16 cellular contexts compared by ENCODE assay signal in genomic region chr16:9102943-9103342, GRCh38. TPM values are rescaled to one million over a fixed set of nuclear protein-coding genes. Genes with fewer than 3 reads are reported as not detected.
A peak's percentile ranks its signal among the peaks of the same experiment; 100 is the strongest.
DNase-seq lines count a peak whose midpoint lies in the region; ATAC-seq, FAIRE-seq and TF ChIP-seq lines count a peak whose summit lies in the region.
"Had no signal": no experiment of that assay in that cellular context is flagged by ENCODE, and none has a peak within 500 bp of the region (broad histone marks: within the 10 kb centered on the region; RNA-seq: fewer than 3 reads in every experiment).

No MANE protein-coding gene starts in this region.

- peaks cover 29% of the 10 kb centered on the region for H3K9me1 ChIP-seq in IMR-90 (ENCODE audit: insufficient read depth, low read length)

- dilution Hi-C loops in IMR-90 (cut with HindIII; ENCODE audit: low sequenced_read_pairs, unreplicated experiment): no loop called here

- H2AK9ac ChIP-seq in IMR-90 (replicated peaks; ENCODE audit: low read depth, low read length, poor library complexity): no peak overlapping the region

- peak overlapping the region; percentile 85 for H3K4me3 Mint-ChIP-seq in activated naive CD8-positive, alpha-beta T cell
- peak overlapping the region; percentile 26 to 77 (median 68) for H3K4me3 Mint-ChIP-seq in naive thymus-derived CD4-positive, alpha-beta T cell

- H3K27ac Mint-ChIP-seq in activated naive CD8-positive, alpha-beta T cell: peak overlapping the region; percentile 94
- H3K27ac Mint-ChIP-seq in naive thymus-derived CD4-positive, alpha-beta T cell: peak overlapping the region in 7 of 9 donors; percentile 46 to 80 (median 70)

- H3K4me3 ChIP-seq in BLaER1 (no peak overlapping the region), IMR-90 (ENCODE audit: insufficient read depth, low read depth, low read length) (no peak overlapping the region), PC-3 (ENCODE audit: low read length) (no peak overlapping the region)
- H3K4me3 ChIP-seq in naive thymus-derived CD4-positive, alpha-beta T cell (ENCODE audit: low read length): peak overlapping the region; percentile 4

- BruUV-seq in IMR-90 (replicated peaks; lab: Mats Ljungman, UMichigan): no TSS peak
- BruUV-seq in PC-3 (replicated peaks; lab: Mats Ljungman, UMichigan): no TSS peak

- peak overlapping the region; percentile 55 for H2BK5ac ChIP-seq in IMR-90 (ENCODE audit: low read depth, low read length, poor library complexity, severe bottlenecking)

- H3K27ac ChIP-seq in BLaER1 (no peak overlapping the region), IMR-90 (ENCODE audit: insufficient read depth, low read length) (no peak overlapping the region), PC-3 (ENCODE audit: low read length) (no peak overlapping the region)
- H3K27ac ChIP-seq in naive thymus-derived CD4-positive, alpha-beta T cell (ENCODE audit: low read depth, low read length): no peak overlapping the region

- H3K4me2 ChIP-seq in BLaER1: peak overlapping the region; percentile 8; the same call in 1 of the 2 replicates
- H3K4me2 ChIP-seq in IMR-90 (ENCODE audit: low read depth, low read length): no peak overlapping the region
- no peak overlapping the region for H3K4me2 ChIP-seq in PC-3 (ENCODE audit: low read length)

- ATAC-seq in IMR-90 (ENCODE audit: low read depth): no peak
- no peak for ATAC-seq in naive thymus-derived CD4-positive, alpha-beta T cell
- no peak for ATAC-seq in PC-3

- H3K27me3 ChIP-seq in BLaER1 (no peaks in the 10 kb centered on the region), IMR-90 (ENCODE audit: control insufficient read depth, insufficient read depth, low read length) (no peaks in the 10 kb centered on the region), PC-3 (ENCODE audit: low read length) (no peaks in the 10 kb centered on the region)
- H3K27me3 ChIP-seq in naive thymus-derived CD4-positive, alpha-beta T cell (ENCODE audit: control insufficient read depth in 2 of 2, insufficient read depth in 2 of 2, low read length in 2 of 2): no peaks in the 10 kb centered on the region

- H2AFZ ChIP-seq in IMR-90 (replicated peaks; ENCODE audit: low read length, poor library complexity) (no peak overlapping the region), PC-3 (ENCODE audit: low read length) (no peak overlapping the region)

- no peaks in the 10 kb centered on the region for H3F3A ChIP-seq in PC-3 (ENCODE audit: low read length, unreplicated experiment)

- H4K20me1 ChIP-seq in BLaER1 (peaks cover 100% of the 10 kb centered on the region), IMR-90 (ENCODE audit: insufficient read depth, low read length) (peaks cover 100% of the 10 kb centered on the region), PC-3 (ENCODE audit: low read length) (peaks cover 87% of the 10 kb centered on the region)

- H3K9me2 ChIP-seq in PC-3 (replicated peaks; ENCODE audit: low read length): no peaks in the 10 kb centered on the region

- no peak overlapping the region for H3K23ac ChIP-seq in IMR-90 (ENCODE audit: low read depth, low read length)

- H3K79me2 ChIP-seq in PC-3 (ENCODE audit: low read length): peaks cover 100% of the 10 kb centered on the region

- H3K4ac ChIP-seq in IMR-90 (ENCODE audit: low read depth, low read length): no peak overlapping the region; the same call in 1 of the 2 replicates

- TF ChIP-seq POLR2A in IMR-90 (IDR thresholded peaks at IDR 0.05; ENCODE audit: low read depth, low read length): no peak

- TF ChIP-seq RAD21 in IMR-90 (IDR thresholded peaks at IDR 0.05; ENCODE audit: low read length): no peak

- H2BK20ac ChIP-seq in IMR-90 (ENCODE audit: low read depth, low read length): no peak overlapping the region

- DNase-seq in IMR-90 (no peak), NCI-H1694 (lab: John Stamatoyannopoulos, UW) (no peak), PC-3 (no peak), D721Med (ENCODE audit: insufficient read length, low spot score) (no peak)
- DNase-seq in naive thymus-derived CD4-positive, alpha-beta T cell: no peak
- DNase-seq in effector CD4-positive, alpha-beta T cell: no peak
- DNase-seq: KBM-7; NCI-H1694 treated with DMSO at 0.1 percent for 48 hours; NCI-H526; retina; stimulated activated CD4-positive, alpha-beta T cell treated with anti-CD3 and anti-CD28 coated beads, Interleukin-4, amount 100 ng/mL, for 24 hours; stimulated activated naive CD4-positive, alpha-beta T cell; T-helper 9 cell had no signal

- no peaks in the 10 kb centered on the region for H3K9me3 ChIP-seq in BLaER1
- H3K9me3 ChIP-seq in IMR-90 (ENCODE audit: control insufficient read depth, insufficient read depth, low read length): no peaks in the 10 kb centered on the region
- H3K9me3 ChIP-seq in naive thymus-derived CD4-positive, alpha-beta T cell (ENCODE audit: control insufficient read depth in 2 of 3, low read length in 3 of 3): no peaks in the 10 kb centered on the region
- no peaks in the 10 kb centered on the region for H3K9me3 ChIP-seq in PC-3 (ENCODE audit: low read length)

- no peaks in the 10 kb centered on the region for H3K9me3 Mint-ChIP-seq in activated naive CD8-positive, alpha-beta T cell (ENCODE audit: low read depth)
- H3K9me3 Mint-ChIP-seq in naive thymus-derived CD4-positive, alpha-beta T cell: peaks cover 0 to 1% (median 0%) of the 10 kb centered on the region in 11 donors
- H3K9me3 Mint-ChIP-seq: brain had no signal

- H3K27me3 Mint-ChIP-seq in activated naive CD8-positive, alpha-beta T cell: no peaks in the 10 kb centered on the region
- H3K27me3 Mint-ChIP-seq in naive thymus-derived CD4-positive, alpha-beta T cell: no peaks in the 10 kb centered on the region
- H3K27me3 Mint-ChIP-seq: brain had no signal

- no peak overlapping the region for H2BK120ac ChIP-seq in IMR-90 (ENCODE audit: low read depth, low read length)

- H3K36me3 ChIP-seq in BLaER1 (peaks cover 100% of the 10 kb centered on the region), IMR-90 (ENCODE audit: control insufficient read depth, insufficient read depth, low read length) (peaks cover 44% of the 10 kb centered on the region), PC-3 (ENCODE audit: low read depth, low read length) (peaks cover 81% of the 10 kb centered on the region)
- peaks cover 8 to 54% (median 39%) of the 10 kb centered on the region in 3 experiments for H3K36me3 ChIP-seq in naive thymus-derived CD4-positive, alpha-beta T cell (ENCODE audit: control insufficient read depth in 2 of 3, insufficient read depth in 3 of 3, low read length in 3 of 3)

- TF ChIP-seq CTCF in IMR-90 (conservative IDR thresholded peaks at IDR 0.05; ENCODE audit: low read depth, low read length) (no peak), PC-3 (conservative IDR thresholded peaks at IDR 0.05; ENCODE audit: low read depth, low read length) (no peak), D721Med (IDR thresholded peaks at IDR 0.05; ENCODE audit: insufficient read depth, missing control alignments) (no peak)

- H3K36me3 Mint-ChIP-seq in activated naive CD8-positive, alpha-beta T cell: peaks cover 40% of the 10 kb centered on the region
- H3K36me3 Mint-ChIP-seq in naive thymus-derived CD4-positive, alpha-beta T cell: peaks cover 14 to 70% (median 54%) of the 10 kb centered on the region in 5 donors

- H2AK5ac ChIP-seq in IMR-90 (ENCODE audit: low read depth, low read length): no peak overlapping the region

- no peak overlapping the region for H3K14ac ChIP-seq in IMR-90 (replicated peaks; ENCODE audit: low read depth, low read length)

- intact Hi-C loops in IMR-90 (cut with micrococcal nuclease): no loop called here
- intact Hi-C loops in naive thymus-derived CD4-positive, alpha-beta T cell (cut with micrococcal nuclease): no loop called here
- intact Hi-C loops in PC-3 (cut with micrococcal nuclease): no loop called here

- 0 out of 2 replicates have a peak overlapping the region, but pooled peaks have one; percentile 23 for H3K56ac ChIP-seq in IMR-90 (ENCODE audit: extremely low read depth, insufficient read depth, low read length)

- H3K9ac ChIP-seq in BLaER1 (no peak overlapping the region), IMR-90 (ENCODE audit: low read depth, low read length) (no peak overlapping the region), PC-3 (ENCODE audit: low read length) (no peak overlapping the region)

- peak overlapping the region in 1 of 2 experiments; percentile 10; a peak in 1 of 4 replicates for H4K8ac ChIP-seq in IMR-90 (ENCODE audit: low read depth in 2 of 2, low read length in 2 of 2)

- H2BK15ac ChIP-seq in IMR-90 (ENCODE audit: low read depth, low read length): no peak overlapping the region

- no peak overlapping the region for H4K5ac ChIP-seq in IMR-90 (ENCODE audit: low read depth, low read length)

- no peak overlapping the region for H4K91ac ChIP-seq in IMR-90 (ENCODE audit: insufficient read depth, low read depth, low read length)

- 96% methylated on average over 5 of the region's 13 CpGs; no CpG with 5 or more reads in 1 of the 2 experiments for WGBS in IMR-90 (ENCODE audit: extremely low coverage in 2 of 2, insufficient read length in 1 of 2), 2 experiments

- in situ Hi-C loops in IMR-90 (cut with MboI; ENCODE audit: low sequenced_read_pairs): loop anchor here (5.0 to 25.0 kb wide), 2 partner anchors 56 to 1834 kb away; partner anchors contain the start of genes CLEC16A and DEXI

- H3K18ac ChIP-seq in IMR-90 (ENCODE audit: low read depth, low read length): no peak overlapping the region

- H3K4me1 Mint-ChIP-seq in activated naive CD8-positive, alpha-beta T cell (ENCODE audit: low read depth): peaks cover 96% of the 10 kb centered on the region
- H3K4me1 Mint-ChIP-seq in naive thymus-derived CD4-positive, alpha-beta T cell: peaks cover 83 to 100% (median 96%) of the 10 kb centered on the region in 7 donors

- CTCF ChIA-PET in IMR-90 (lab: Yijun Ruan, JAX) (interaction anchor here (0.6 to 1.1 kb wide), 2 partner anchors 12 to 60 kb away, joined by 3 read pairs; partner anchors contain the start of gene HAPSTR1), PC-3 (lab: Charles Lee) (no interaction called here)
- CTCF ChIA-PET in naive thymus-derived CD4-positive, alpha-beta T cell (lab: Charles Lee): interaction anchor here (0.6 to 1.5 kb wide), 3 partner anchors 11 to 212 kb away, joined by 3 to 5 read pairs (median 5); partner anchors contain the start of gene HAPSTR1

- H3K79me1 ChIP-seq in IMR-90 (ENCODE audit: low read depth in 1 of 2, low read length in 2 of 2): peaks cover 0 to 51% of the 10 kb centered on the region in 2 experiments; a peak in 2 of 4 replicates

- H3K4me1 ChIP-seq in BLaER1: peaks cover 81% of the 10 kb centered on the region
- H3K4me1 ChIP-seq in IMR-90 (ENCODE audit: control insufficient read depth, insufficient read depth, low read length): peaks cover 32% of the 10 kb centered on the region
- H3K4me1 ChIP-seq in naive thymus-derived CD4-positive, alpha-beta T cell (ENCODE audit: control insufficient read depth in 2 of 2, insufficient read depth in 2 of 2, low read length in 2 of 2): peaks cover 75 to 99% of the 10 kb centered on the region in 2 donors
- peaks cover 17% of the 10 kb centered on the region for H3K4me1 ChIP-seq in PC-3 (ENCODE audit: insufficient read depth, low read length)

- POLR2A ChIA-PET in IMR-90 (lab: Charles Lee; ENCODE audit: unreplicated experiment): interaction anchor here (1.0 kb wide), 1 partner anchor 9 kb away, joined by 3 read pairs; no protein-coding TSS in a partner anchor
- POLR2A ChIA-PET in naive thymus-derived CD4-positive, alpha-beta T cell (lab: Charles Lee): interaction anchor here (3.9 kb wide), 1 partner anchor 11 kb away, joined by 37 read pairs; the partner anchor contains the start of gene HAPSTR1
- POLR2A ChIA-PET in PC-3 (lab: Charles Lee; ENCODE audit: unreplicated experiment): no interaction called here

- FAIRE-seq in D721Med (lab: Jason Lieb, UNC): no peak

RNA-seq across cellular contexts. Expression of gene HAPSTR1, which starts 11.5 kb away (rescaled TPM):
- total RNA-seq in IMR-90 (2012; rRNA removed) (56.5 and 81.9 TPM in 2 replicates), PC-3 (2014; rRNA removed) (24.4 and 28.6 TPM in 2 replicates)
- polyA plus RNA-seq in IMR-90 (2012; rRNA removed): 18.4 and 22.2 TPM in 2 replicates
- polyA plus RNA-seq in IMR-90 (2012; cell fraction: cytosol; rRNA removed): 5.9 and 7.3 TPM in 2 replicates
- polyA plus RNA-seq in IMR-90 (2012; cell fraction: nucleus; rRNA removed; ENCODE audit: low replicate concordance): 5.7 and 23.8 TPM in 2 replicates
- 100 to 1,000 TPM in 2 of 5 experiments, 10 to 100 TPM in 3; 69.6 to 136 (median 87.3) TPM for total RNA-seq in naive thymus-derived CD4-positive, alpha-beta T cell
- 10 to 100 TPM; 11.4 to 17.5 TPM for polyA plus RNA-seq in naive thymus-derived CD4-positive, alpha-beta T cell
